ENCODE assay signal across 8 cellular contexts in the genomic region with DNA sequence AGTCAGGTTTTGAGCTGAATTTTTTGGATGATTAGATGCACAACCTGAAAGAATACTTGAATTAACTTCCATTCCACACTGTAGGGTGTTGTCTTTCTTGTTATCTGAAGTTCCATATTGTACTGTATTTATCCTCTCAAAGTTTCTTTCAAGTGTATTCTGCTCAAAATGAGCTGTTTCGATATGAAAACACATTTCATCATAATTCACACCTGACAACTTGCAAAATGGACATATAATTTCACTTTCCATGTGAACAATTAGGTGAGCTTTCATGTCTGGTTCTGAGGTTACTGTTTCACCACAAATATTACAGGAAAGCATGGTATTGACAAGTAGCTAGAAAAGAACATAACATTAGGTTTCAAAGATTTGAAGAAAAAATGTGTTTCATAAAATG. TPM values are rescaled to one million over a fixed set of nuclear protein-coding genes. Genes with fewer than 3 reads are reported as not detected.
DNase-seq lines count a peak whose midpoint lies in the region; ATAC-seq and TF ChIP-seq lines count a peak whose summit lies in the region.

No MANE protein-coding gene starts in this region.

- ATAC-seq in CD8-positive, alpha-beta T cell = no peak
- ATAC-seq in GM19467 (IDR thresholded peaks at IDR 0.05; ENCODE audit: unreplicated experiment) = peak; percentile 39
- peak; percentile 40 for ATAC-seq in HG03469 (IDR thresholded peaks at IDR 0.05; ENCODE audit: unreplicated experiment)
- no peak for ATAC-seq in central memory CD8-positive, alpha-beta T cell (replicated peaks; ENCODE audit: extremely low read depth, poor library complexity, severe bottlenecking)

- POLR2A ChIA-PET in CD8-positive, alpha-beta T cell (lab: Charles Lee) = interaction anchor here (0.7 to 3.6 kb wide), 2 partner anchors 14 to 35 kb away, joined by 3 to 26 read pairs; partner anchors contain the start of gene KPNA5

- TF ChIP-seq CTCF in CD8-positive, alpha-beta T cell (IDR thresholded peaks at IDR 0.05) = no peak
- TF ChIP-seq CTCF in spleen (IDR thresholded peaks at IDR 0.05 in 8 of 11, conservative IDR thresholded peaks at IDR 0.05 in 3 of 11) = no peak

- H3K36me3 ChIP-seq in CD8-positive, alpha-beta T cell (ENCODE audit: insufficient read depth, low read length) = no peaks in the 10 kb centered on the region
- H3K36me3 ChIP-seq in spleen = peaks cover 0 to 9% (median 0%) of the 10 kb centered on the region in 6 donors

- H3K4me3 ChIP-seq in CD8-positive, alpha-beta T cell (ENCODE audit: low read depth, low read length) = no peak overlapping the region
- H3K4me3 ChIP-seq in spleen = peak overlapping the region in 1 of 8 donors; percentile 6

- CTCF ChIA-PET in CD8-positive, alpha-beta T cell (lab: Charles Lee) = no interaction called here

- intact Hi-C loops in CD8-positive, alpha-beta T cell (cut with DNase I, micrococcal nuclease) = loop anchor here (5.0 to 10.0 kb wide), 4 partner anchors 385 to 1008 kb away; partner anchors contain the start of genes GOPC (in 1 of the 2), NT5DC1 (in 1 of the 2) and NUS1 (in 1 of the 2)
- intact Hi-C loops in spleen (cut with DNase I; ENCODE audit: low total_unique reads) = no loop called here

- no peaks in the 10 kb centered on the region for H3K27me3 ChIP-seq in CD8-positive, alpha-beta T cell (ENCODE audit: insufficient read depth, low read length)
- H3K27me3 ChIP-seq in spleen (replicated peaks in 1 of 7) = no peaks in the 10 kb centered on the region

- no peaks in the 10 kb centered on the region for H3K27me3 Mint-ChIP-seq in CD8-positive, alpha-beta T cell (ENCODE audit: low read depth)
- peaks cover 10% of the 10 kb centered on the region for H3K27me3 Mint-ChIP-seq in central memory CD8-positive, alpha-beta T cell

- TF ChIP-seq POLR2A in spleen (IDR thresholded peaks at IDR 0.05) = no peak

- peaks cover 33% of the 10 kb centered on the region for H3K4me1 ChIP-seq in CD8-positive, alpha-beta T cell (ENCODE audit: insufficient read depth, low read length)
- peaks cover 25 to 64% (median 51%) of the 10 kb centered on the region in 6 donors for H3K4me1 ChIP-seq in spleen

- no peaks in the 10 kb centered on the region for H3K9me3 Mint-ChIP-seq in CD8-positive, alpha-beta T cell
- no peaks in the 10 kb centered on the region for H3K9me3 Mint-ChIP-seq in central memory CD8-positive, alpha-beta T cell

- no peak overlapping the region for H3K27ac ChIP-seq in CD8-positive, alpha-beta T cell (ENCODE audit: low read depth, low read length)
- H3K27ac ChIP-seq in spleen = no peak overlapping the region

- peaks cover 18% of the 10 kb centered on the region for H3K36me3 Mint-ChIP-seq in CD8-positive, alpha-beta T cell
- peaks cover 18% of the 10 kb centered on the region for H3K36me3 Mint-ChIP-seq in central memory CD8-positive, alpha-beta T cell (ENCODE audit: insufficient read depth)

- peak overlapping the region; percentile 25 for H3K27ac Mint-ChIP-seq in CD8-positive, alpha-beta T cell
- no peak overlapping the region for H3K27ac Mint-ChIP-seq in central memory CD8-positive, alpha-beta T cell (ENCODE audit: low read depth)

- H3K4me3 Mint-ChIP-seq in CD8-positive, alpha-beta T cell = peak overlapping the region; percentile 33
- H3K4me3 Mint-ChIP-seq in central memory CD8-positive, alpha-beta T cell = peak overlapping the region; percentile 96

- H3K9me3 ChIP-seq in CD8-positive, alpha-beta T cell (ENCODE audit: low read length) = no peaks in the 10 kb centered on the region
- H3K9me3 ChIP-seq in spleen = no peaks in the 10 kb centered on the region

- WGBS in spleen, 5 donors = 35 to 52% (median 43%) methylated on average over 1 of the region's 1 CpG

- no peak for DNase-seq in CD8-positive, alpha-beta T cell
- no peak for DNase-seq in central memory CD8-positive, alpha-beta T cell (ENCODE audit: low spot score in 2 of 2)
- DNase-seq in NCI-H2081 (lab: John Stamatoyannopoulos, UW) = no peak
- DNase-seq in iPS-NIHi11 (ENCODE audit: low spot score) = no peak
- no peak for DNase-seq in stimulated activated CD4-positive, alpha-beta T cell treated with anti-CD3 and anti-CD28 coated beads, Interleukin-12 subunit alpha, Interleukin-12 subunit beta, amount 100 ng/mL, for 4 hours
- no peak for DNase-seq in spleen

- peaks cover 51% of the 10 kb centered on the region for H3K4me1 Mint-ChIP-seq in CD8-positive, alpha-beta T cell (ENCODE audit: low read depth)
- H3K4me1 Mint-ChIP-seq in central memory CD8-positive, alpha-beta T cell = peaks cover 56% of the 10 kb centered on the region

RNA-seq across cellular contexts. Expression of gene ZUP1, which starts 1.7 kb away (rescaled TPM):
- 10 to 100 TPM; 19.7 to 19.8 TPM for total RNA-seq in CD8-positive, alpha-beta T cell
- total RNA-seq in spleen = 10 to 100 TPM; 12.8 to 17.5 (median 14.6) TPM
- 10 to 100 TPM; 11.6 to 19.6 (median 11.8) TPM for polyA plus RNA-seq in spleen

RNA-seq across cellular contexts. Expression of gene KPNA5, which starts 14.1 kb away (rescaled TPM):
- total RNA-seq in CD8-positive, alpha-beta T cell = 10 to 100 TPM; 56.3 to 57.4 TPM
- 10 to 100 TPM; 11.7 to 29.6 (median 21.4) TPM for total RNA-seq in spleen
- 1 to 10 TPM; 3.0 to 4.2 (median 3.9) TPM for polyA plus RNA-seq in spleen

RNA-seq across cellular contexts. Expression of gene RSPH4A, which starts 50.6 kb away (rescaled TPM):
- 1 to 10 TPM in 1 of 2 experiments, under 1 TPM in 1; 0.97 to 1.2 TPM for total RNA-seq in CD8-positive, alpha-beta T cell
- 1 to 10 TPM in 3 of 7 donors, under 1 TPM in 4; 0.27 to 1.8 (median 0.77) TPM for total RNA-seq in spleen
- under 1 TPM; 0.17 to 0.59 (median 0.29) TPM for polyA plus RNA-seq in spleen

Comparison
In these comparisons a context has a peak if more than half of its experiments do, and no peak if none do; other contexts are left out.
1. ATAC-seq: peak in GM19467 (single experiment) and HG03469 (single experiment); none in CD8-positive, alpha-beta T cell (single experiment) and central memory CD8-positive, alpha-beta T cell (single experiment).